10 cellular contexts compared by ENCODE assay signal in genomic region chr17:7218166-7218565, GRCh38. TPM values are rescaled to one million over a fixed set of nuclear protein-coding genes. Genes with fewer than 3 reads are reported as not detected.
DNase-seq lines count a peak whose midpoint lies in the region; FAIRE-seq and TF ChIP-seq lines count a peak whose summit lies in the region.
"Had no signal": no experiment of that assay in that cellular context is flagged by ENCODE, and none has a peak within 500 bp of the region (broad histone marks: within the 10 kb centered on the region; RNA-seq: fewer than 3 reads in every experiment).

No MANE protein-coding gene starts in this region.

- intact Hi-C loops in left ventricle myocardium inferior (cut with micrococcal nuclease), result no loop called here

- CTCF ChIA-PET in HEK293 (lab: Yijun Ruan, JAX), result interaction anchor here (0.5 to 4.2 kb wide), 3 partner anchors 12 to 172 kb away, joined by 3 to 34 read pairs (median 4); no protein-coding TSS in a partner anchor

- 77% methylated on average over 6 of the region's 6 CpGs for WGBS in smooth muscle cell (ENCODE audit: low lambda C conversion rate)
- WGBS in small intestine, 3 donors, result 66 to 76% (median 74%) methylated on average over 6 of the region's 6 CpGs

- no peak overlapping the region for H2AFZ ChIP-seq in smooth muscle cell (ENCODE audit: low read depth)

- no peaks in the 10 kb centered on the region for H3K27me3 ChIP-seq in left ventricle myocardium inferior (ENCODE audit: low read depth)
- no peaks in the 10 kb centered on the region for H3K27me3 ChIP-seq in smooth muscle cell (ENCODE audit: low read depth)
- H3K27me3 ChIP-seq in MG63, result no peaks in the 10 kb centered on the region
- H3K27me3 ChIP-seq in small intestine (ENCODE audit: control insufficient read depth in 2 of 2, insufficient read depth in 2 of 2, low read length in 2 of 2), result no peaks in the 10 kb centered on the region

- H3K4me1 ChIP-seq in HEK293 (ENCODE audit: control insufficient read depth, insufficient read depth, low read length) (peaks cover 11% of the 10 kb centered on the region), left ventricle myocardium inferior (peaks cover 93% of the 10 kb centered on the region), smooth muscle cell (ENCODE audit: low read depth) (peaks cover 43% of the 10 kb centered on the region), small intestine (ENCODE audit: control insufficient read depth in 2 of 2, insufficient read depth in 1 of 2, low read depth in 1 of 2, low read length in 1 of 2) (peaks cover 0 to 12% of the 10 kb centered on the region in 2 donors)

- peaks cover 28% of the 10 kb centered on the region for H3F3A ChIP-seq in smooth muscle cell (ENCODE audit: low read depth)

- DNase-seq in activated T-cell treated with anti-CD3 and anti-CD28 coated beads, Interleukin-2, amount 50 U/mL, for 48 hours, result peak; percentile 46 to 47
- no peak for DNase-seq in left ventricle myocardium inferior
- no peak for DNase-seq in smooth muscle cell (lab: John Stamatoyannopoulos, UW; ENCODE audit: unreplicated experiment)
- DNase-seq in MG63, result no peak
- DNase-seq in nucleus accumbens (lab: John Stamatoyannopoulos, UW), result no peak
- no peak for DNase-seq in DMS79 (lab: John Stamatoyannopoulos, UW)
- DNase-seq in small intestine, result no peak
- DNase-seq: activated CD4-positive, alpha-beta memory T cell treated with anti-CD3 and anti-CD28 coated beads, Interleukin-2, amount 10 ng/mL, durations not matched to agents 7 days and 5 days; stimulated activated CD4-positive, alpha-beta T cell treated with anti-CD3 and anti-CD28 coated beads, Interleukin-12 subunit alpha, Interleukin-12 subunit beta, amount 100 ng/mL, for 4 hours had no signal

- no peak for FAIRE-seq in small intestine (lab: Jason Lieb, UNC)

- H3K4me3 ChIP-seq in HEK293 (ENCODE audit: low read depth, low read length) (no peak overlapping the region), left ventricle myocardium inferior (peak overlapping the region; percentile 81), smooth muscle cell (peak overlapping the region; percentile 72), MG63 (no peak overlapping the region), small intestine (ENCODE audit: low read depth in 1 of 2, low read length in 2 of 2) (no peak overlapping the region)

- H3K9me3 ChIP-seq in HEK293 (ENCODE audit: control insufficient read depth, insufficient read depth, low read depth, low read length) (no peaks in the 10 kb centered on the region), left ventricle myocardium inferior (replicated peaks) (no peaks in the 10 kb centered on the region), smooth muscle cell (replicated peaks; ENCODE audit: low read depth) (no peaks in the 10 kb centered on the region), MG63 (no peaks in the 10 kb centered on the region), small intestine (ENCODE audit: control insufficient read depth, low read depth) (no peaks in the 10 kb centered on the region)

- TF ChIP-seq CTCF in HEK293 (tag by site-specific recombination; IDR thresholded peaks at IDR 0.05) (no peak), left ventricle myocardium inferior (IDR thresholded peaks at IDR 0.05; ENCODE audit: borderline replicate concordance) (no peak), smooth muscle cell (IDR thresholded peaks at IDR 0.05; ENCODE audit: borderline replicate concordance, insufficient read depth, poor library complexity, severe bottlenecking) (no peak)

- POLR2A ChIA-PET in HEK293 (lab: Yijun Ruan, JAX), result interaction anchor here (9.8 kb wide), 1 partner anchor 18 kb away, joined by 284 read pairs; the partner anchor contains the start of genes DVL2, GABARAP and PHF23

- H3K4me2 ChIP-seq in smooth muscle cell, result peak overlapping the region; percentile 96

- peak overlapping the region; percentile 76 for H3K9ac ChIP-seq in smooth muscle cell (ENCODE audit: low read depth)

- H3K36me3 ChIP-seq in HEK293 (ENCODE audit: control insufficient read depth in 2 of 2, insufficient read depth in 1 of 2, low read length in 2 of 2) (peaks cover under 1 to 23% of the 10 kb centered on the region in 2 experiments; a peak in 2 of 3 replicates), left ventricle myocardium inferior (peaks cover 26% of the 10 kb centered on the region), smooth muscle cell (ENCODE audit: low read depth) (no peaks in the 10 kb centered on the region), MG63 (peaks cover 27% of the 10 kb centered on the region), small intestine (ENCODE audit: control insufficient read depth in 2 of 2, insufficient read depth in 2 of 2, low read length in 2 of 2) (peaks cover 4 to 11% of the 10 kb centered on the region in 2 donors)

- peaks cover 21% of the 10 kb centered on the region for H3K79me2 ChIP-seq in smooth muscle cell (ENCODE audit: low read depth)

- peaks cover 59% of the 10 kb centered on the region for H4K20me1 ChIP-seq in smooth muscle cell (ENCODE audit: low read depth)

- H3K27ac ChIP-seq in HEK293 (ENCODE audit: extremely low read depth, low read depth, low read length) (no peak overlapping the region), left ventricle myocardium inferior (replicated peaks) (peak overlapping the region; percentile 98), smooth muscle cell (ENCODE audit: low read depth) (peak overlapping the region; percentile 95), small intestine (ENCODE audit: low read depth in 1 of 2, low read length in 1 of 2) (peak overlapping the region in 1 of 2 donors; percentile 32)

TF ChIP-seq in HEK293, 187 proteins besides CTCF, POLR2A, EP300 and RAD21:
- TF ChIP-seq ZNF704 (tag by site-specific recombination; IDR thresholded peaks at IDR 0.05) (no peak), ZNF2 (tag by site-specific recombination; IDR thresholded peaks at IDR 0.05) (no peak), ZNF561 (tag by site-specific recombination; IDR thresholded peaks at IDR 0.05; ENCODE audit: borderline replicate concordance) (0 out of 2 replicates have a peak, but pooled peaks have one; percentile 36), ATF2 (tag by site-specific recombination; IDR thresholded peaks at IDR 0.05; ENCODE audit: low read depth) (no peak)

RNA-seq across cellular contexts. Expression of gene DLG4, which starts 1.5 kb away (rescaled TPM):
- 14.0 TPM for total RNA-seq in left ventricle myocardium inferior
- 9.4 and 12.3 TPM in 2 replicates for total RNA-seq in smooth muscle cell
- 2.3 and 4.2 TPM in 2 replicates for polyA plus RNA-seq in smooth muscle cell
- 7.5 and 15.3 TPM in 2 replicates for total RNA-seq in MG63 (2014; rRNA removed; shearing (Covaris generic); ENCODE audit: low replicate concordance)
- 1 to 10 TPM in 2 of 3 donors, under 1 TPM in 1; 0.67 to 9.2 (median 1.1) TPM for polyA plus RNA-seq in small intestine

RNA-seq across cellular contexts. Expression of gene ACADVL, which starts 1.6 kb away (rescaled TPM):
- total RNA-seq in left ventricle myocardium inferior, result 1,845 TPM
- total RNA-seq in smooth muscle cell, result 136 and 185 TPM in 2 replicates
- 331 and 541 TPM in 2 replicates for polyA plus RNA-seq in smooth muscle cell
- total RNA-seq in MG63 (2014; rRNA removed; shearing (Covaris generic); ENCODE audit: low replicate concordance), result 240 and 427 TPM in 2 replicates
- 1,000 to 10,000 TPM in 2 of 3 donors, 100 to 1,000 TPM in 1; 474 to 2,630 (median 2,415) TPM for polyA plus RNA-seq in small intestine

RNA-seq across cellular contexts. Expression of gene DVL2, which starts 16.2 kb away (rescaled TPM):
- 19.8 TPM for total RNA-seq in left ventricle myocardium inferior
- 26.1 and 31.8 TPM in 2 replicates for total RNA-seq in smooth muscle cell
- 46.7 and 49.6 TPM in 2 replicates for polyA plus RNA-seq in smooth muscle cell
- total RNA-seq in MG63 (2014; rRNA removed; shearing (Covaris generic); ENCODE audit: low replicate concordance), result 11.5 and 26.2 TPM in 2 replicates
- polyA plus RNA-seq in small intestine, result 10 to 100 TPM in 2 of 3 donors, 1 to 10 TPM in 1; 8.1 to 20.7 (median 11.3) TPM

RNA-seq across cellular contexts. Expression of gene PHF23, which starts 21.1 kb away (rescaled TPM):
- 22.0 TPM for total RNA-seq in left ventricle myocardium inferior
- 41.6 and 48.5 TPM in 2 replicates for total RNA-seq in smooth muscle cell
- 33.8 and 46.5 TPM in 2 replicates for polyA plus RNA-seq in smooth muscle cell
- 34.4 and 62.7 TPM in 2 replicates for total RNA-seq in MG63 (2014; rRNA removed; shearing (Covaris generic); ENCODE audit: low replicate concordance)
- 10 to 100 TPM; 26.4 to 40.3 (median 31.8) TPM for polyA plus RNA-seq in small intestine

RNA-seq across cellular contexts. Expression of gene GABARAP, which starts 24.1 kb away (rescaled TPM):
- total RNA-seq in left ventricle myocardium inferior (394 TPM), smooth muscle cell (305 and 363 TPM in 2 replicates)
- polyA plus RNA-seq in smooth muscle cell (725 and 735 TPM in 2 replicates), small intestine (1,000 to 10,000 TPM in 1 of 3 donors, 100 to 1,000 TPM in 2; 541 to 1,100 (median 827) TPM)
- total RNA-seq in MG63 (2014; rRNA removed; shearing (Covaris generic); ENCODE audit: low replicate concordance), result 36.7 and 148 TPM in 2 replicates

Comparison
In these comparisons a context has a peak if more than half of its experiments do, and no peak if none do; other contexts are left out.
1. H3K4me3 ChIP-seq: peak in left ventricle myocardium inferior (single experiment) and smooth muscle cell (single experiment); none in HEK293 (single experiment), MG63 (single experiment) and small intestine (0 of 2).
2. DNase-seq: peak in activated T-cell treated with anti-CD3 and anti-CD28 coated beads, Interleukin-2, amount 50 U/mL, for 48 hours (2 of 2); none in left ventricle myocardium inferior (single experiment), smooth muscle cell (single experiment), MG63 (single experiment), nucleus accumbens (0 of 56), DMS79 (single experiment) and small intestine (single experiment).